ENCODE assay signal across 29 cellular contexts in the genomic region with DNA sequence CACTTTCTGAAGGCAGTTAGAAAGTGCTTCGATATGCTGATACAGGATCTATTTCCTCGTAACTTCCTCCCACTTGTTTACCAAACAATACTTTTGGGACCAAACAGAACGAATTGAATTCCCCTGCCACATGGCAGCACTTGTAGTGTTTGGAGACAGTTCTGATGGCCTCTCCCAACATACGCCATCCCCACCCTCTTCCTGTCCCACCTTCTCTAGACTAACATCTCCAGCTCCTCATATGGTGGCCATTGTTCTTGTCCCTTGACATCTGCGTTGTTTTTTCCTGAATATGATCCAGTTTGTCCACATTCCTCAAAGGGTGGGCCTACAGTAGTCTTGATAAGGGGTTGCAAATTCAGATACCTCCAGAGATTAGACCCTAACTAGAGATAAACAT.
"Had no signal": no experiment of that assay in that cellular context is flagged by ENCODE, and none has a peak within 500 bp of the region (broad histone marks: within the 10 kb centered on the region; RNA-seq: fewer than 3 reads in every experiment).

No MANE protein-coding gene starts in this region.

- H3K27me3 Mint-ChIP-seq: memory B cell; naive B cell; natural killer cell treated with Interleukin-12 subunit alpha and Interleukin-12 subunit beta and Interleukin-15 and Interleukin-18, amount 100 ng/mL, for 72 hours had no signal

- H3K4me3 Mint-ChIP-seq: immature natural killer cell; memory B cell; mesothelial cell of epicardium; naive B cell; natural killer cell treated with Interleukin-12 subunit alpha and Interleukin-12 subunit beta and Interleukin-15 and Interleukin-18, amount 100 ng/mL, for 72 hours; neural crest cell had no signal

- ATAC-seq: left colon; left ventricle myocardium superior; lower lobe of right lung; mucosa of descending colon; natural killer cell treated with Interleukin-12 subunit alpha and Interleukin-12 subunit beta and Interleukin-15 and Interleukin-18, amount 100 ng/mL, for 72 hours; sciatic nerve had no signal

- FAIRE-seq: frontal cortex had no signal

- H3K4me2 ChIP-seq: smooth muscle cell had no signal

- H3K4me3 ChIP-seq: dorsolateral prefrontal cortex, lower lobe of right lung, mucosa of descending colon, prostate gland, right atrium auricular region, smooth muscle cell, stomach, thyroid gland, vagina had no signal

- H3K4me1 Mint-ChIP-seq: immature natural killer cell had no signal

- H3K9me3 ChIP-seq: lower lobe of right lung, mucosa of descending colon, prostate gland, right atrium auricular region, stomach, thyroid gland, vagina had no signal

- DNase-seq: dorsolateral prefrontal cortex; effector CD4-positive, alpha-beta T cell; hypothalamus; immature natural killer cell; islet precursor cell; kidney glomerular epithelial cell; left colon; left ventricle myocardium superior; lower lobe of right lung; mucosa of descending colon; naive B cell; stimulated activated CD4-positive, alpha-beta T cell treated with anti-CD3 and anti-CD28 coated beads, Interleukin-12 subunit alpha, Interleukin-12 subunit beta, amount 100 ng/mL, for 4 hours; stimulated activated CD4-positive, alpha-beta T cell treated with anti-CD3 and anti-CD28 coated beads, Interleukin-1b, Interleukin-23, amount 100 ng/mL, for 48 hours; stimulated activated CD4-positive, alpha-beta T cell treated with anti-CD3 and anti-CD28 coated beads, Interleukin-4, amount 100 ng/mL, for 1 hour; stimulated activated CD8-positive, alpha-beta memory T cell treated with anti-CD3 and anti-CD28 coated beads, Interleukin-4, amount 100 ng/mL, for 48 hours; stimulated activated naive CD4-positive, alpha-beta T cell treated with Interleukin-2 at 50 U/mL for 16 hours; stomach; thyroid gland had no signal

- H3K9me3 Mint-ChIP-seq: immature natural killer cell; memory B cell; mesothelial cell of epicardium; natural killer cell treated with Interleukin-12 subunit alpha and Interleukin-12 subunit beta and Interleukin-15 and Interleukin-18, amount 100 ng/mL, for 72 hours had no signal

- H2AFZ ChIP-seq: parathyroid adenoma had no signal

- H3K4me1 ChIP-seq: lower lobe of right lung, parathyroid adenoma, prostate gland, right atrium auricular region, stomach, thyroid gland, vagina had no signal

- H3K36me3 Mint-ChIP-seq: immature natural killer cell; memory B cell; mesothelial cell of epicardium; naive B cell; natural killer cell treated with Interleukin-12 subunit alpha and Interleukin-12 subunit beta and Interleukin-15 and Interleukin-18, amount 100 ng/mL, for 72 hours had no signal

- H3K27ac ChIP-seq: dorsolateral prefrontal cortex, lower lobe of right lung, parathyroid adenoma, prostate gland, right atrium auricular region, stomach, thyroid gland, vagina had no signal

- H3K36me3 ChIP-seq: lower lobe of right lung, prostate gland, right atrium auricular region, stomach, thyroid gland, vagina had no signal

- H3K79me2 ChIP-seq: parathyroid adenoma had no signal

- H3K9ac ChIP-seq: parathyroid adenoma had no signal

- H3K27me3 ChIP-seq: dorsolateral prefrontal cortex, right atrium auricular region, stomach, thyroid gland, vagina had no signal

- H3K27ac Mint-ChIP-seq: immature natural killer cell; memory B cell; mesothelial cell of epicardium; natural killer cell treated with Interleukin-12 subunit alpha and Interleukin-12 subunit beta and Interleukin-15 and Interleukin-18, amount 100 ng/mL, for 72 hours had no signal
